Comparison of ENCODE assay signal across 31 cellular contexts in the genomic region with DNA sequence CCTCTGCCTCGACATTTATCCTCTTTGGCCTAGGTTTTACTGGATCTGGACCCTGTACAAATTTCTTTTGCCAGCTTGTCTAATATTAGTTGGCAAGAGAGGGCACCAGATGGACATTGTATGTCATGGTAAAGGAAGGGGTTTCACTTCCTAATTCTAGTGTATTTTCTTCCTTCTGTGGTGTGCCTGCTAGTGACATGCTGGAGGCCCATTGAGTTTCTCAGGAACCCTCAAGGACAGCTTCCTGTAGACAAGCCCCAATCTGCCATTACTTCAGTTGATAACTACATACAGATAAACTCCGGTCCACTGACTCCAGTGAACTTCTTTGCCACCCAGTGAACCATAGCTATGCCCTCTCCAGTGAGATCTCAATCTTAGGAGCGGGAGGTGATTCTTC.
"Had no signal": no experiment of that assay in that cellular context is flagged by ENCODE, and none has a peak within 500 bp of the region (broad histone marks: within the 10 kb centered on the region; RNA-seq: fewer than 3 reads in every experiment).

No MANE protein-coding gene starts in this region.

- ATAC-seq: activated CD4-positive, alpha-beta T cell treated with anti-CD3 and anti-CD28 coated beads for 36 hours; activated CD8-positive, alpha-beta memory T cell treated with anti-CD3 and anti-CD28 coated beads, Interleukin-2, amount 10 ng/mL, durations not matched to agents 7 days and 5 days; activated CD8-positive, alpha-beta T cell treated with anti-CD3 and anti-CD28 coated beads, Interleukin-2, amount 10 ng/mL, durations not matched to agents 7 days and 5 days; activated naive CD4-positive, alpha-beta T cell treated with anti-CD3 and anti-CD28 coated beads, Interleukin-2, amount 50 U/mL, for 72 hours; effector memory CD8-positive, alpha-beta T cell; gastroesophageal sphincter; natural killer cell; psoas muscle had no signal

- H3K4me2 ChIP-seq: hepatocyte, neural progenitor cell, smooth muscle cell had no signal

- H3K4me3 ChIP-seq: ascending aorta, cardiac muscle cell, colonic mucosa, gastroesophageal sphincter, hepatocyte, left ventricle myocardium inferior, lung, neural progenitor cell, psoas muscle, smooth muscle cell, suprapubic skin, tibial artery had no signal

- H3K27ac Mint-ChIP-seq: activated CD4-positive, alpha-beta T cell treated with anti-CD3 and anti-CD28 coated beads for 36 hours; activated CD8-positive, alpha-beta memory T cell treated with anti-CD3 and anti-CD28 coated beads, Interleukin-2, amount 10 ng/mL, durations not matched to agents 7 days and 5 days; activated CD8-positive, alpha-beta T cell treated with anti-CD3 and anti-CD28 coated beads, Interleukin-2, amount 10 ng/mL, durations not matched to agents 7 days and 5 days; activated naive CD4-positive, alpha-beta T cell treated with anti-CD3 and anti-CD28 coated beads, Interleukin-2, amount 50 U/mL, for 72 hours; brain; effector memory CD8-positive, alpha-beta T cell; natural killer cell; neural progenitor cell had no signal

- H3K9me3 ChIP-seq: ascending aorta, colonic mucosa, psoas muscle had no signal

- H3K36me3 ChIP-seq: ascending aorta, cardiac muscle cell, colonic mucosa, gastroesophageal sphincter, left ventricle myocardium inferior, neural progenitor cell, suprapubic skin, tibial artery had no signal

- H3K27ac ChIP-seq: ascending aorta, cardiac muscle cell, colonic mucosa, gastroesophageal sphincter, hepatocyte, left ventricle myocardium inferior, neural progenitor cell, parathyroid adenoma, psoas muscle, suprapubic skin, tibial artery had no signal

- H3K79me2 ChIP-seq: hepatocyte, parathyroid adenoma had no signal

- H3K36me3 Mint-ChIP-seq: activated CD8-positive, alpha-beta memory T cell treated with anti-CD3 and anti-CD28 coated beads, Interleukin-2, amount 10 ng/mL, durations not matched to agents 7 days and 5 days; brain; neural progenitor cell had no signal

- H3K4me1 ChIP-seq: ascending aorta, colonic mucosa, gastroesophageal sphincter, left ventricle myocardium inferior, neural progenitor cell, parathyroid adenoma, psoas muscle, suprapubic skin, tibial artery had no signal

- H3K9ac ChIP-seq: neural progenitor cell, parathyroid adenoma had no signal

- H3K27me3 Mint-ChIP-seq: activated CD4-positive, alpha-beta T cell treated with anti-CD3 and anti-CD28 coated beads for 36 hours; activated CD8-positive, alpha-beta memory T cell treated with anti-CD3 and anti-CD28 coated beads, Interleukin-2, amount 10 ng/mL, durations not matched to agents 7 days and 5 days; brain; effector memory CD8-positive, alpha-beta T cell had no signal

- DNase-seq: activated CD4-positive, alpha-beta T cell treated with anti-CD3 and anti-CD28 coated beads for 36 hours; activated CD4-positive, CD25-positive, alpha-beta regulatory T cell; activated CD8-positive, alpha-beta memory T cell treated with anti-CD3 and anti-CD28 coated beads, Interleukin-2, amount 10 ng/mL, durations not matched to agents 7 days and 5 days; activated CD8-positive, alpha-beta T cell treated with anti-CD3 and anti-CD28 coated beads, Interleukin-2, amount 10 ng/mL, durations not matched to agents 7 days and 5 days; activated naive CD4-positive, alpha-beta T cell; activated T-cell treated with anti-CD3 and anti-CD28 coated beads, Interleukin-2, amount 50 U/mL, for 48 hours; cerebellar nuclear complex; colonic mucosa; effector memory CD8-positive, alpha-beta T cell; erythroblast; islet precursor cell; left ventricle myocardium inferior; mesendoderm; natural killer cell; occipital lobe; psoas muscle; stimulated activated CD4-positive, alpha-beta T cell treated with anti-CD3 and anti-CD28 coated beads, Interleukin-15, amount 100 ng/mL, for 24 hours; stimulated activated CD4-positive, alpha-beta T cell treated with anti-CD3 and anti-CD28 coated beads, Interleukin-2, amount 100 ng/mL, for 24 hours; stimulated activated naive CD4-positive, alpha-beta T cell; tibial artery had no signal

- H3K27me3 ChIP-seq: ascending aorta, cardiac muscle cell, colonic mucosa, gastroesophageal sphincter, hepatocyte, neural progenitor cell, suprapubic skin, tibial artery had no signal

- H3K4me1 Mint-ChIP-seq: activated CD4-positive, alpha-beta T cell treated with anti-CD3 and anti-CD28 coated beads for 36 hours; activated CD8-positive, alpha-beta memory T cell treated with anti-CD3 and anti-CD28 coated beads, Interleukin-2, amount 10 ng/mL, durations not matched to agents 7 days and 5 days; brain; natural killer cell; neural progenitor cell had no signal

- H3K4me3 Mint-ChIP-seq: activated CD4-positive, alpha-beta T cell treated with anti-CD3 and anti-CD28 coated beads for 36 hours; activated CD8-positive, alpha-beta memory T cell treated with anti-CD3 and anti-CD28 coated beads, Interleukin-2, amount 10 ng/mL, durations not matched to agents 7 days and 5 days; activated CD8-positive, alpha-beta T cell treated with anti-CD3 and anti-CD28 coated beads, Interleukin-2, amount 10 ng/mL, durations not matched to agents 7 days and 5 days; brain; effector memory CD8-positive, alpha-beta T cell; natural killer cell; neural progenitor cell had no signal

- H2AFZ ChIP-seq: hepatocyte, neural progenitor cell, parathyroid adenoma had no signal
